ENCODE assay signal across 13 cellular contexts in the genomic region with DNA sequence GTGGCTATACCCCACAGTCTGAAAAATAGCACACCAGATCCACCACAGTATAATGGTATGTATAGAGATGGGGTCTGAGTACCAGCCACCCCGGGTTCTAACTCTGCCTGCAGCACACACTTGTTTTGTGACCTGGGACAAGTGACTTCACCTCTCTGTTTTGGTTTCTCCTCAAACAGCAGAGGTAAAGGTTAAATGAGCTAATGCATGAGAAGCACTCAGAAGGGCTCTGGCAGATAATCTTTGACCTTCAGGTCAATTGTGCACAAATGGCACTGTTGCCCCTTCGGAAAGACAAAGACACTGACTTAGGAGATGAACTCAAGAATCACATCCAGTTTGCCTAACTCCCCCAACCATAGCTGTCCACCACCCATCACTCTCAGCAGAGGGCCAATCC. TPM values are rescaled to one million over a fixed set of nuclear protein-coding genes. Genes with fewer than 3 reads are reported as not detected.
A peak's percentile ranks its signal among the peaks of the same experiment; 100 is the strongest.
DNase-seq lines count a peak whose midpoint lies in the region; ATAC-seq and TF ChIP-seq lines count a peak whose summit lies in the region.
"Had no signal": no experiment of that assay in that cellular context is flagged by ENCODE, and none has a peak within 500 bp of the region (broad histone marks: within the 10 kb centered on the region; RNA-seq: fewer than 3 reads in every experiment).

No MANE protein-coding gene starts in this region.

- H3K36me3 ChIP-seq in breast epithelium: no peaks in the 10 kb centered on the region
- H3K36me3 ChIP-seq in muscle layer of colon (ENCODE audit: insufficient read depth, low read length): peaks cover 5% of the 10 kb centered on the region
- no peaks in the 10 kb centered on the region for H3K36me3 ChIP-seq in thyroid gland

- no peak for TF ChIP-seq CTCF in breast epithelium (IDR thresholded peaks at IDR 0.05)
- TF ChIP-seq CTCF in MCF 10A (IDR thresholded peaks at IDR 0.05; ENCODE audit: unreplicated experiment): no peak
- no peak for TF ChIP-seq CTCF in thyroid gland (IDR thresholded peaks at IDR 0.05)

- no TSS peak for BruUV-seq in MCF 10A (replicated peaks; lab: Mats Ljungman, UMichigan)

- CTCF ChIA-PET in MCF 10A (lab: Yijun Ruan, JAX): interaction anchor here (0.6 kb wide), 1 partner anchor 141 kb away, joined by 3 read pairs; no protein-coding TSS in a partner anchor

- H3K4me1 ChIP-seq in breast epithelium (peaks cover 2 to 22% of the 10 kb centered on the region in 2 donors), muscle layer of colon (ENCODE audit: insufficient read depth, low read length) (peaks cover 66% of the 10 kb centered on the region), thyroid gland (peaks cover 64 to 68% of the 10 kb centered on the region in 2 donors)

- peaks cover 32% of the 10 kb centered on the region for H3K4me1 Mint-ChIP-seq in MCF 10A (ENCODE audit: insufficient read depth, unreplicated experiment)
- peaks cover 66% of the 10 kb centered on the region for H3K4me1 Mint-ChIP-seq in activated naive CD8-positive, alpha-beta T cell treated with anti-CD3 and anti-CD28 coated beads, Interleukin-2, amount 50 U/mL, for 24 hours

- no peaks in the 10 kb centered on the region for H3K9me3 Mint-ChIP-seq in MCF 10A (ENCODE audit: unreplicated experiment)
- H3K9me3 Mint-ChIP-seq in activated naive CD8-positive, alpha-beta T cell treated with anti-CD3 and anti-CD28 coated beads, Interleukin-2, amount 50 U/mL, for 24 hours: no peaks in the 10 kb centered on the region

- TF ChIP-seq POLR2A in breast epithelium (IDR thresholded peaks at IDR 0.05) (no peak), thyroid gland (IDR thresholded peaks at IDR 0.05) (no peak)

- no peak overlapping the region for H3K9ac ChIP-seq in muscle layer of colon (ENCODE audit: low read length)
- H3K9ac ChIP-seq: parathyroid adenoma had no signal

- POLR2A ChIA-PET in MCF 10A (lab: Yijun Ruan, JAX): interaction anchor here (1.6 to 3.8 kb wide), 2 partner anchors 9 to 10 kb away, joined by 4 to 10 read pairs; no protein-coding TSS in a partner anchor

- H3K27me3 Mint-ChIP-seq in MCF 10A (ENCODE audit: insufficient read depth, unreplicated experiment): no peaks in the 10 kb centered on the region
- H3K27me3 Mint-ChIP-seq in activated naive CD8-positive, alpha-beta T cell treated with anti-CD3 and anti-CD28 coated beads, Interleukin-2, amount 50 U/mL, for 24 hours: no peaks in the 10 kb centered on the region

- peak overlapping the region; percentile 87 to 100 for H3K27ac ChIP-seq in breast epithelium
- H3K27ac ChIP-seq in muscle layer of colon (ENCODE audit: low read depth, low read length): peak overlapping the region; percentile 100
- peak overlapping the region; percentile 5 to 100 (median 40) for H3K27ac ChIP-seq in thyroid gland

- intact Hi-C loops in breast epithelium (cut with DNase I; ENCODE audit: low total_unique reads): no loop called here
- intact Hi-C loops in MCF 10A (cut with micrococcal nuclease): no loop called here
- intact Hi-C loops in thyroid gland (cut with DNase I): no loop called here

- ATAC-seq in activated naive CD8-positive, alpha-beta T cell treated with anti-CD3 and anti-CD28 coated beads, Interleukin-2, amount 50 U/mL, for 24 hours: peak; percentile 36
- no peak for ATAC-seq in HG02938 (IDR thresholded peaks at IDR 0.05; ENCODE audit: unreplicated experiment)

- peaks cover 24% of the 10 kb centered on the region for H3K36me3 Mint-ChIP-seq in MCF 10A (ENCODE audit: insufficient read depth, unreplicated experiment)
- H3K36me3 Mint-ChIP-seq in activated naive CD8-positive, alpha-beta T cell treated with anti-CD3 and anti-CD28 coated beads, Interleukin-2, amount 50 U/mL, for 24 hours (ENCODE audit: low read depth): peaks cover 59% of the 10 kb centered on the region

- H3K27me3 ChIP-seq in breast epithelium: no peaks in the 10 kb centered on the region
- H3K27me3 ChIP-seq in muscle layer of colon (ENCODE audit: control insufficient read depth in 1 of 2, insufficient read depth in 2 of 2, low read length in 2 of 2): no peaks in the 10 kb centered on the region
- no peaks in the 10 kb centered on the region for H3K27me3 ChIP-seq in thyroid gland
- H3K27me3 ChIP-seq: BE2C had no signal

- no peaks in the 10 kb centered on the region for H3K9me3 ChIP-seq in breast epithelium
- H3K9me3 ChIP-seq in muscle layer of colon (ENCODE audit: low read length): no peaks in the 10 kb centered on the region
- no peaks in the 10 kb centered on the region for H3K9me3 ChIP-seq in thyroid gland
- H3K9me3 ChIP-seq: BE2C had no signal

- H3K27ac Mint-ChIP-seq in MCF 10A (ENCODE audit: low read depth, unreplicated experiment): no peak overlapping the region
- peak overlapping the region; percentile 58 for H3K27ac Mint-ChIP-seq in activated naive CD8-positive, alpha-beta T cell treated with anti-CD3 and anti-CD28 coated beads, Interleukin-2, amount 50 U/mL, for 24 hours

- DNase-seq in breast epithelium (ENCODE audit: low spot score in 2 of 2): no peak
- DNase-seq in MCF 10A (ENCODE audit: unreplicated experiment): no peak
- DNase-seq in activated naive CD8-positive, alpha-beta T cell treated with anti-CD3 and anti-CD28 coated beads, Interleukin-2, amount 50 U/mL, for 24 hours: no peak
- DNase-seq in thyroid gland: no peak
- DNase-seq in stimulated activated CD4-positive, alpha-beta T cell treated with anti-CD3 and anti-CD28 coated beads, Interleukin-4, amount 100 ng/mL, for 24 hours: no peak
- no peak for DNase-seq in DMS153 treated with DMSO at 0.1 percent for 48 hours (lab: John Stamatoyannopoulos, UW; ENCODE audit: unreplicated experiment)
- DNase-seq: GDM1, islet precursor cell, NCI-H226 had no signal

- H3K4me3 ChIP-seq in breast epithelium (no peak overlapping the region), muscle layer of colon (ENCODE audit: low read depth in 1 of 2, low read length in 2 of 2) (peak overlapping the region in 1 of 2 donors; percentile 2), thyroid gland (replicated peaks in 1 of 3) (no peak overlapping the region)

- WGBS in thyroid gland, 2 donors: 50 to 58% methylated on average over 1 to 2 of the region's 2 CpGs

- H3K4me3 Mint-ChIP-seq in MCF 10A (ENCODE audit: unreplicated experiment): no peak overlapping the region
- H3K4me3 Mint-ChIP-seq in activated naive CD8-positive, alpha-beta T cell treated with anti-CD3 and anti-CD28 coated beads, Interleukin-2, amount 50 U/mL, for 24 hours: no peak overlapping the region

RNA-seq across cellular contexts. Expression of a gene that starts 7.7 kb away (rescaled TPM):
- total RNA-seq in breast epithelium: 10 to 100 TPM; 17.7 to 23.4 (median 19.5) TPM
- 41.4 and 41.8 TPM in 2 replicates for total RNA-seq in MCF 10A (2022)
- 10 to 100 TPM; 19.1 to 36.7 (median 31.3) TPM for total RNA-seq in thyroid gland

RNA-seq across cellular contexts. Expression of a gene that starts 24.8 kb away (rescaled TPM):
- 10 to 100 TPM; 44.6 to 61.4 (median 55.7) TPM for total RNA-seq in breast epithelium
- total RNA-seq in MCF 10A (2022): 76.1 and 81.7 TPM in 2 replicates
- 100 to 1,000 TPM in 3 of 4 donors, 10 to 100 TPM in 1; 79.5 to 119 (median 103) TPM for total RNA-seq in thyroid gland

RNA-seq across cellular contexts. Expression of a gene that starts 57.5 kb away (rescaled TPM):
- 10 to 100 TPM; 31.1 to 45.7 (median 39.2) TPM for total RNA-seq in breast epithelium
- total RNA-seq in MCF 10A (2022): 15.3 and 22.0 TPM in 2 replicates
- total RNA-seq in thyroid gland: 100 to 1,000 TPM in 1 of 4 donors, 10 to 100 TPM in 3; 45.1 to 100 (median 67.2) TPM

Comparison
In these comparisons a context has a peak if more than half of its experiments do, and no peak if none do; other contexts are left out.
1. H3K27ac ChIP-seq: peak in every context shown above with its lines; median percentile 100 in muscle layer of colon; 94 in breast epithelium; 40 in thyroid gland.